ENCODE assay signal across 14 cellular contexts in the genomic region with DNA sequence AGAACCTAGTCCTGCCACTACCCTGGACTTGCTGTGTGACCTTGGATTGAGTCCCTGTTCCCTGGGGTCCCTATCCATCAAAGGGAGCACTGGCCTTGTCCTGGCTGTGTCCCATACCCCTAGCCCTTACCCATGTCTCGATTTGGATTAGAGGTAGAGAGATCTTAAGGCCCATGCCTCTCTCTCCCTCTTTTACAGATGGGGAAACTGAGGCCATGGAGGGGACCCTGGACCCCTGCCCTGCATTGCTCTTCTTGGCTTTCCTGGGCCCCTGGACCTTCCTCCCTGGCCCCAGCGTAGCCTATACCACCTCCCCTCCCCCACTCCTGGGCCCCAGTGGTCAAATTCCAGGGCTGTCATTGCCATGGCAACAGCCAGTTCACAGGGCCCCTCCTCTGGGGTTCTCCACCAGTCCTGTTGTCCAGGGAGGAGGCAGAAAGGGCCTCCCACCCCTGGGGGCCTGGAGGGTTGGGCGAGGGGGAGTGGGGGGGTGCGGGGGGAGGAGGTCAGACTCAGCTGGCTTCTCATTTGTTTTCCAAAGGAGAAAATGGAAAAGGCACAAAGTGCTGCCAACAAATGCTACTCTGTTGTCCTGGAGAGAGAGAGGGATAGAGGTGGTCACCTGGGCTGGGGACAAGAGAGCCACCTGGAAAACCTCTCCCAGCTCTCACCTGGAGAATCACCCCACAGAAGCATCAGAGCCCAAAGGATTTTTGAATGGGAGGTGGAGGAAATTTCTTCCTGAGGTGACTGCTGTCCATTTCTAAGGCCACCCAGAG. TPM values are rescaled to one million over a fixed set of nuclear protein-coding genes. Genes with fewer than 3 reads are reported as not detected.
A peak's percentile ranks its signal among the peaks of the same experiment; 100 is the strongest.
DNase-seq lines count a peak whose midpoint lies in the region; ATAC-seq and TF ChIP-seq lines count a peak whose summit lies in the region.
"Had no signal": no experiment of that assay in that cellular context is flagged by ENCODE, and none has a peak within 500 bp of the region (broad histone marks: within the 10 kb centered on the region; RNA-seq: fewer than 3 reads in every experiment).

No MANE protein-coding gene starts in this region.

- peak overlapping the region; percentile 91 for H2BK5ac ChIP-seq in IMR-90 (ENCODE audit: low read depth, low read length, poor library complexity, severe bottlenecking)

- WGBS in IMR-90 (ENCODE audit: extremely low coverage in 2 of 2, insufficient read length in 1 of 2), 2 experiments, result 13% methylated on average over 1 of the region's 4 CpGs; no CpG with 5 or more reads in 1 of the 2 experiments
- 38 to 76% (median 44%) methylated on average over 3 to 4 of the region's 4 CpGs for WGBS in stomach, 5 donors

- H3K23ac ChIP-seq in IMR-90 (ENCODE audit: low read depth, low read length), result peak overlapping the region; percentile 90; the same call in 1 of the 2 replicates

- H3K27me3 ChIP-seq in IMR-90 (ENCODE audit: control insufficient read depth, insufficient read depth, low read length), result no peaks in the 10 kb centered on the region
- no peaks in the 10 kb centered on the region for H3K27me3 ChIP-seq in layer of hippocampus (ENCODE audit: control insufficient read depth, insufficient read depth, low read length)
- H3K27me3 ChIP-seq in stomach, result no peaks in the 10 kb centered on the region

- peak overlapping the region; percentile 38 for H3K9ac ChIP-seq in IMR-90 (ENCODE audit: low read depth, low read length)

- no peak overlapping the region for H3K4me3 ChIP-seq in IMR-90 (ENCODE audit: insufficient read depth, low read depth, low read length)
- no peak overlapping the region for H3K4me3 ChIP-seq in choroid plexus epithelial cell (ENCODE audit: low read depth, low read length)
- no peak overlapping the region for H3K4me3 ChIP-seq in stomach
- H3K4me3 ChIP-seq: GM23248 had no signal

- intact Hi-C loops in IMR-90 (cut with micrococcal nuclease), result no loop called here
- intact Hi-C loops in stomach (cut with DNase I; ENCODE audit: low total_unique reads), result no loop called here

- no peak for TF ChIP-seq RAD21 in IMR-90 (IDR thresholded peaks at IDR 0.05; ENCODE audit: low read length)

- H3K14ac ChIP-seq in IMR-90 (replicated peaks; ENCODE audit: low read depth, low read length), result peak overlapping the region; percentile 97

- POLR2A ChIA-PET in IMR-90 (lab: Charles Lee; ENCODE audit: unreplicated experiment), result interaction anchor here (1.9 kb wide), 1 partner anchor 19 kb away, joined by 4 read pairs; no protein-coding TSS in a partner anchor

- H2BK15ac ChIP-seq in IMR-90 (ENCODE audit: low read depth, low read length), result peak overlapping the region; percentile 92; the same call in 1 of the 3 replicates

- H3K18ac ChIP-seq in IMR-90 (ENCODE audit: low read depth, low read length), result peak overlapping the region; percentile 83

- no peak for TF ChIP-seq CTCF in IMR-90 (conservative IDR thresholded peaks at IDR 0.05; ENCODE audit: low read depth, low read length)
- no peak for TF ChIP-seq CTCF in choroid plexus epithelial cell (conservative IDR thresholded peaks at IDR 0.05; ENCODE audit: low read depth, low read length)
- no peak for TF ChIP-seq CTCF in stomach (IDR thresholded peaks at IDR 0.05)

- peak overlapping the region; percentile 49 for H2AK9ac ChIP-seq in IMR-90 (replicated peaks; ENCODE audit: low read depth, low read length, poor library complexity)

- no peaks in the 10 kb centered on the region for H3K9me3 ChIP-seq in IMR-90 (ENCODE audit: control insufficient read depth, insufficient read depth, low read length)
- no peaks in the 10 kb centered on the region for H3K9me3 ChIP-seq in stomach

- in situ Hi-C loops in IMR-90 (cut with MboI; ENCODE audit: low sequenced_read_pairs), result no loop called here

- peak overlapping the region; percentile 27 to 91 for H4K8ac ChIP-seq in IMR-90 (ENCODE audit: low read depth in 2 of 2, low read length in 2 of 2)

- TF ChIP-seq POLR2A in IMR-90 (IDR thresholded peaks at IDR 0.05; ENCODE audit: low read depth, low read length) (no peak), stomach (IDR thresholded peaks at IDR 0.05) (no peak)

- H3K4me1 ChIP-seq in IMR-90 (ENCODE audit: control insufficient read depth, insufficient read depth, low read length) (peaks cover 60% of the 10 kb centered on the region), stomach (peaks cover 46 to 95% (median 72%) of the 10 kb centered on the region in 4 donors)

- peaks cover 6% of the 10 kb centered on the region for H3K36me3 ChIP-seq in IMR-90 (ENCODE audit: control insufficient read depth, insufficient read depth, low read length)
- H3K36me3 ChIP-seq in stomach, result peaks cover 0 to 3% (median 0%) of the 10 kb centered on the region in 4 donors

- H3K27ac ChIP-seq in IMR-90 (ENCODE audit: insufficient read depth, low read length) (peak overlapping the region; percentile 88), layer of hippocampus (ENCODE audit: low read depth, low read length) (peak overlapping the region; percentile 65), stomach (peak overlapping the region in 4 of 5 donors; percentile 57 to 80 (median 69))
- H3K27ac ChIP-seq: GM23248 had no signal

- peaks cover 20 to 91% of the 10 kb centered on the region in 2 experiments; a peak in 3 of 4 replicates for H3K79me1 ChIP-seq in IMR-90 (ENCODE audit: low read depth in 1 of 2, low read length in 2 of 2)

- TF ChIP-seq EP300 in stomach (IDR thresholded peaks at IDR 0.05), result no peak

- peak overlapping the region; percentile 91 for H2BK120ac ChIP-seq in IMR-90 (ENCODE audit: low read depth, low read length)

- no peak overlapping the region for H3K56ac ChIP-seq in IMR-90 (ENCODE audit: extremely low read depth, insufficient read depth, low read length)

- H4K91ac ChIP-seq in IMR-90 (ENCODE audit: insufficient read depth, low read depth, low read length), result peak overlapping the region; percentile 96

- H2AFZ ChIP-seq in IMR-90 (replicated peaks; ENCODE audit: low read length, poor library complexity), result peak overlapping the region; percentile 38
- H2AFZ ChIP-seq: GM23248 had no signal

- dilution Hi-C loops in IMR-90 (cut with HindIII; ENCODE audit: low sequenced_read_pairs, unreplicated experiment), result no loop called here

- H3K4me2 ChIP-seq in IMR-90 (ENCODE audit: low read depth, low read length), result peak overlapping the region; percentile 59

- DNase-seq in IMR-90 (peak; percentile 36), choroid plexus epithelial cell (ENCODE audit: low read depth) (peak; percentile 85), stomach (no peak), AG08395 (ENCODE audit: low spot score) (no peak)
- DNase-seq in stimulated activated CD4-positive, alpha-beta T cell treated with anti-CD3 and anti-CD28 coated beads, Interleukin-2, amount 100 ng/mL, for 24 hours, result no peak
- DNase-seq: activated CD4-positive, alpha-beta memory T cell treated with anti-CD3 and anti-CD28 coated beads, Interleukin-2, amount 10 ng/mL, durations not matched to agents 7 days and 5 days; anterior cingulate cortex; NCI-H2029; retina; SHP77 treated with DMSO at 0.1 percent for 48 hours had no signal

- peak overlapping the region; percentile 88 for H2AK5ac ChIP-seq in IMR-90 (ENCODE audit: low read depth, low read length)

- peak overlapping the region; percentile 95 for H3K4ac ChIP-seq in IMR-90 (ENCODE audit: low read depth, low read length)

- H3K9me1 ChIP-seq in IMR-90 (ENCODE audit: insufficient read depth, low read length), result peaks cover 34% of the 10 kb centered on the region

- CTCF ChIA-PET in IMR-90 (lab: Yijun Ruan, JAX), result interaction anchor here (1.0 to 1.4 kb wide), 3 partner anchors 10 to 24 kb away, joined by 3 to 5 read pairs (median 3); no protein-coding TSS in a partner anchor

- H4K5ac ChIP-seq in IMR-90 (ENCODE audit: low read depth, low read length), result peak overlapping the region; percentile 50

- H4K20me1 ChIP-seq in IMR-90 (ENCODE audit: insufficient read depth, low read length), result peaks cover 87% of the 10 kb centered on the region

- ATAC-seq in IMR-90 (ENCODE audit: low read depth), result peak; percentile 15
- ATAC-seq in GM19452 (IDR thresholded peaks at IDR 0.05; ENCODE audit: unreplicated experiment), result no peak
- ATAC-seq in GM21737 (IDR thresholded peaks at IDR 0.05; ENCODE audit: unreplicated experiment), result no peak

- peak overlapping the region; percentile 66; the same call in 1 of the 2 replicates for H2BK20ac ChIP-seq in IMR-90 (ENCODE audit: low read depth, low read length)

- BruUV-seq in IMR-90 (replicated peaks; lab: Mats Ljungman, UMichigan), result no TSS peak

TF ChIP-seq in IMR-90, 13 proteins besides CTCF, POLR2A, EP300 and RAD21:
- TF ChIP-seq MAZ (IDR thresholded peaks at IDR 0.05; ENCODE audit: borderline replicate concordance, low read depth, low read length), result 0 out of 2 replicates have a peak, but pooled peaks have one; percentile 16
- TF ChIP-seq MXI1 (IDR thresholded peaks at IDR 0.05; ENCODE audit: borderline replicate concordance, low read depth, low read length), result no peak

RNA-seq across cellular contexts. Expression of gene ARHGEF17, which starts 23.3 kb away (rescaled TPM):
- total RNA-seq in IMR-90 (2012; rRNA removed), result 19.4 and 21.7 TPM in 2 replicates
- polyA plus RNA-seq in IMR-90 (2012; rRNA removed), result 97.7 and 128 TPM in 2 replicates
- 30.1 and 51.0 TPM in 2 replicates for polyA plus RNA-seq in IMR-90 (2012; cell fraction: cytosol; rRNA removed)
- 388 and 880 TPM in 2 replicates for polyA plus RNA-seq in IMR-90 (2012; cell fraction: nucleus; rRNA removed; ENCODE audit: low replicate concordance)
- total RNA-seq in stomach, result 10 to 100 TPM; 29.9 to 66.5 (median 38.8) TPM
- polyA plus RNA-seq in stomach, result 10 to 100 TPM in 2 of 3 donors, 1 to 10 TPM in 1; 5.0 to 13.1 (median 10.8) TPM

RNA-seq across cellular contexts. Expression of gene RELT, which starts 44.9 kb away (rescaled TPM):
- 2.3 and 3.1 TPM in 2 replicates for total RNA-seq in IMR-90 (2012; rRNA removed)
- polyA plus RNA-seq in IMR-90 (2012; rRNA removed), result 5.3 and 6.5 TPM in 2 replicates
- 4.3 and 5.3 TPM in 2 replicates for polyA plus RNA-seq in IMR-90 (2012; cell fraction: cytosol; rRNA removed)
- 17.5 and 30.8 TPM in 2 replicates for polyA plus RNA-seq in IMR-90 (2012; cell fraction: nucleus; rRNA removed; ENCODE audit: low replicate concordance)
- total RNA-seq in stomach, result 10 to 100 TPM in 1 of 5 donors, 1 to 10 TPM in 2, not detected in 2; 2.2 to 18.7 (median 2.9) TPM
- 1 to 10 TPM; 1.2 to 1.6 (median 1.2) TPM for polyA plus RNA-seq in stomach

RNA-seq across cellular contexts. Expression of gene P2RY6, which starts 59.2 kb away (rescaled TPM):
- total RNA-seq in IMR-90 (2012; rRNA removed) (under 0.01 TPM in 1 of 2 replicates, not detected in the other), stomach (1 to 10 TPM in 1 of 5 donors, under 1 TPM in 1, not detected in 3; 0.29 to 1.3 TPM)
- polyA plus RNA-seq in IMR-90 (2012; rRNA removed) (0.37 and 0.44 TPM in 2 replicates), stomach (1 to 10 TPM; 1.2 to 2.9 (median 2.1) TPM)
- polyA plus RNA-seq in IMR-90 (2012; cell fraction: cytosol; rRNA removed), result 0.67 TPM in 1 of 2 replicates, not detected in the other
- 0.45 and 1.5 TPM in 2 replicates for polyA plus RNA-seq in IMR-90 (2012; cell fraction: nucleus; rRNA removed; ENCODE audit: low replicate concordance)
- total RNA-seq: activated CD4-positive, alpha-beta memory T cell treated with anti-CD3 and anti-CD28 coated beads, Interleukin-2, amount 10 ng/mL, durations not matched to agents 7 days and 5 days had no signal

Comparison
In these comparisons a context has a peak if more than half of its experiments do, and no peak if none do; other contexts are left out.
1. DNase-seq: peak in IMR-90 (single experiment) and choroid plexus epithelial cell (single experiment); none in stomach (single experiment), stimulated activated CD4-positive, alpha-beta T cell treated with anti-CD3 and anti-CD28 coated beads, Interleukin-2, amount 100 ng/mL, for 24 hours (0 of 2) and AG08395 (single experiment).
2. Peak in every context shown above with its lines, with median percentiles within 50 percentile points of each other: H3K27ac ChIP-seq.